8 cellular contexts compared by ENCODE assay signal in genomic region chr3:11944052-11944673, GRCh38.
DNase-seq lines count a peak whose midpoint lies in the region; ATAC-seq, FAIRE-seq and TF ChIP-seq lines count a peak whose summit lies in the region.

No MANE protein-coding gene starts in this region.

- H3K4me3 ChIP-seq in A549, result no peak overlapping the region
- H3K4me3 ChIP-seq in GM12875 (ENCODE audit: low read depth, low read length), result no peak overlapping the region
- no peak overlapping the region for H3K4me3 ChIP-seq in PC-3 (ENCODE audit: low read length)
- no peak overlapping the region for H3K4me3 ChIP-seq in fibroblast of the aortic adventitia (ENCODE audit: low read depth, low read length)
- H3K4me3 ChIP-seq in retinal pigment epithelial cell (ENCODE audit: low read length), result no peak overlapping the region

- peaks cover 30% of the 10 kb centered on the region for H3K27me3 ChIP-seq in PC-3 (ENCODE audit: low read length)

- TF ChIP-seq POLR2A in A549 (IDR thresholded peaks at IDR 0.05; ENCODE audit: low read length), result no peak

- H3K4me2 ChIP-seq in A549 (no peak overlapping the region), PC-3 (ENCODE audit: low read length) (no peak overlapping the region)

- CTCF ChIA-PET in A549 (lab: Yijun Ruan, JAX), result interaction anchor here (0.9 to 2.1 kb wide), 9 partner anchors 9 to 102 kb away, joined by 3 to 7 read pairs (median 4); no protein-coding TSS in a partner anchor
- CTCF ChIA-PET in PC-3 (lab: Charles Lee), result interaction anchor here (0.5 to 0.8 kb wide), 2 partner anchors 9 to 80 kb away, joined by 3 to 12 read pairs; no protein-coding TSS in a partner anchor

- no peaks in the 10 kb centered on the region for H3F3A ChIP-seq in PC-3 (ENCODE audit: low read length, unreplicated experiment)

- H3K9me3 ChIP-seq in A549, result no peaks in the 10 kb centered on the region
- no peaks in the 10 kb centered on the region for H3K9me3 ChIP-seq in PC-3 (ENCODE audit: low read length)

- ATAC-seq in A549 (peak; percentile 86 to 95), PC-3 (peak; percentile 93), HG02678 (IDR thresholded peaks at IDR 0.05; ENCODE audit: unreplicated experiment) (no peak)

- peak; percentile 40 to 51; a peak in 4 of 5 replicates for TF ChIP-seq RAD21 in A549 (conservative IDR thresholded peaks at IDR 0.05 in 1 of 2, IDR thresholded peaks at IDR 0.05 in 1 of 2)

- no peak for FAIRE-seq in A549 (lab: Jason Lieb, UNC)

- DNase-seq in A549 (ENCODE audit: low read depth in 1 of 2, low spot score in 1 of 2), result peak; percentile 56 to 68
- DNase-seq in PC-3, result peak; percentile 72
- DNase-seq in fibroblast of the aortic adventitia (ENCODE audit: low read depth), result peak; percentile 13
- no peak for DNase-seq in retinal pigment epithelial cell (ENCODE audit: low read depth)
- DNase-seq in occipital lobe (lab: John Stamatoyannopoulos, UW), result no peak
- no peak for DNase-seq in activated naive CD4-positive, alpha-beta T cell treated with anti-CD3 and anti-CD28 coated beads, Interleukin-2, amount 50 U/mL, for 16 hours

- intact Hi-C loops in PC-3 (cut with micrococcal nuclease), result loop anchor here (1.0 kb wide), 1 partner anchor 102 kb away; no protein-coding TSS in a partner anchor

- H3K9me2 ChIP-seq in PC-3 (replicated peaks; ENCODE audit: low read length), result no peaks in the 10 kb centered on the region

- H3K36me3 ChIP-seq in PC-3 (ENCODE audit: low read depth, low read length), result no peaks in the 10 kb centered on the region

- H3K27ac ChIP-seq in A549 (no peak overlapping the region), PC-3 (ENCODE audit: low read length) (no peak overlapping the region)

- H3K79me2 ChIP-seq in PC-3 (ENCODE audit: low read length), result no peaks in the 10 kb centered on the region

- WGBS in A549 (ENCODE audit: missing lambda C conversion rate), result 12% methylated on average over 7 of the region's 7 CpGs

- POLR2A ChIA-PET in A549 (lab: Yijun Ruan, JAX) (no interaction called here), PC-3 (lab: Charles Lee; ENCODE audit: unreplicated experiment) (no interaction called here)

- H3K9ac ChIP-seq in PC-3 (ENCODE audit: low read length), result no peak overlapping the region

- BruUV-seq in PC-3 (replicated peaks; lab: Mats Ljungman, UMichigan), result no TSS peak

- no peak overlapping the region for H2AFZ ChIP-seq in PC-3 (ENCODE audit: low read length)

- no peak for TF ChIP-seq EP300 in A549 (IDR thresholded peaks at IDR 0.05)

- H4K20me1 ChIP-seq in PC-3 (ENCODE audit: low read length), result no peaks in the 10 kb centered on the region

- H3K4me1 ChIP-seq in A549 (no peaks in the 10 kb centered on the region), PC-3 (ENCODE audit: insufficient read depth, low read length) (no peaks in the 10 kb centered on the region)

- peak; percentile 59 for TF ChIP-seq CTCF in A549 (IDR thresholded peaks at IDR 0.05)
- TF ChIP-seq CTCF in GM12875 (IDR thresholded peaks at IDR 0.05; ENCODE audit: borderline replicate concordance, insufficient read depth, low read depth, low read length), result peak; percentile 14; the same call in 1 of the 2 replicates
- peak; percentile 88 for TF ChIP-seq CTCF in PC-3 (conservative IDR thresholded peaks at IDR 0.05; ENCODE audit: low read depth, low read length)
- TF ChIP-seq CTCF in fibroblast of the aortic adventitia (IDR thresholded peaks at IDR 0.05; ENCODE audit: insufficient read depth, low read length), result peak; percentile 64
- peak; percentile 89 for TF ChIP-seq CTCF in retinal pigment epithelial cell (conservative IDR thresholded peaks at IDR 0.05; ENCODE audit: low read depth, low read length)

TF ChIP-seq in A549, 52 proteins besides CTCF, POLR2A, EP300 and RAD21:
- TF ChIP-seq HOXB5 (CRISPR knock-in tag; IDR thresholded peaks at IDR 0.05), result no peak
- TF ChIP-seq RFX5 (IDR thresholded peaks at IDR 0.05), result no peak
- no peak for TF ChIP-seq RCOR1 (IDR thresholded peaks at IDR 0.05; ENCODE audit: low read depth, low read length)
- no peak for TF ChIP-seq KDM1A (IDR thresholded peaks at IDR 0.05; ENCODE audit: low read depth)
- TF ChIP-seq EHMT2 (IDR thresholded peaks at IDR 0.05; ENCODE audit: low read depth), result no peak
- no peak for TF ChIP-seq CBX8 (IDR thresholded peaks at IDR 0.05)
- no peak for TF ChIP-seq FOSL2 (IDR thresholded peaks at IDR 0.05)
- no peak for TF ChIP-seq FOSL2 (CRISPR knock-in tag; IDR thresholded peaks at IDR 0.05)
- TF ChIP-seq ATOH8 (CRISPR knock-in tag; IDR thresholded peaks at IDR 0.05; ENCODE audit: low read depth), result no peak
- no peak for TF ChIP-seq CEBPB (IDR thresholded peaks at IDR 0.05)

Comparison
In these comparisons a context has a peak if more than half of its experiments do, and no peak if none do; other contexts are left out.
1. DNase-seq: peak in A549 (2 of 2), PC-3 (single experiment) and fibroblast of the aortic adventitia (single experiment); none in retinal pigment epithelial cell (single experiment), occipital lobe (single experiment) and activated naive CD4-positive, alpha-beta T cell treated with anti-CD3 and anti-CD28 coated beads, Interleukin-2, amount 50 U/mL, for 16 hours (single experiment).
2. CTCF ChIP-seq: peak in every context shown above with its lines; median percentile 89 in retinal pigment epithelial cell; 88 in PC-3; 64 in fibroblast of the aortic adventitia; 59 in A549; 14 in GM12875.